In the genomic region with DNA sequence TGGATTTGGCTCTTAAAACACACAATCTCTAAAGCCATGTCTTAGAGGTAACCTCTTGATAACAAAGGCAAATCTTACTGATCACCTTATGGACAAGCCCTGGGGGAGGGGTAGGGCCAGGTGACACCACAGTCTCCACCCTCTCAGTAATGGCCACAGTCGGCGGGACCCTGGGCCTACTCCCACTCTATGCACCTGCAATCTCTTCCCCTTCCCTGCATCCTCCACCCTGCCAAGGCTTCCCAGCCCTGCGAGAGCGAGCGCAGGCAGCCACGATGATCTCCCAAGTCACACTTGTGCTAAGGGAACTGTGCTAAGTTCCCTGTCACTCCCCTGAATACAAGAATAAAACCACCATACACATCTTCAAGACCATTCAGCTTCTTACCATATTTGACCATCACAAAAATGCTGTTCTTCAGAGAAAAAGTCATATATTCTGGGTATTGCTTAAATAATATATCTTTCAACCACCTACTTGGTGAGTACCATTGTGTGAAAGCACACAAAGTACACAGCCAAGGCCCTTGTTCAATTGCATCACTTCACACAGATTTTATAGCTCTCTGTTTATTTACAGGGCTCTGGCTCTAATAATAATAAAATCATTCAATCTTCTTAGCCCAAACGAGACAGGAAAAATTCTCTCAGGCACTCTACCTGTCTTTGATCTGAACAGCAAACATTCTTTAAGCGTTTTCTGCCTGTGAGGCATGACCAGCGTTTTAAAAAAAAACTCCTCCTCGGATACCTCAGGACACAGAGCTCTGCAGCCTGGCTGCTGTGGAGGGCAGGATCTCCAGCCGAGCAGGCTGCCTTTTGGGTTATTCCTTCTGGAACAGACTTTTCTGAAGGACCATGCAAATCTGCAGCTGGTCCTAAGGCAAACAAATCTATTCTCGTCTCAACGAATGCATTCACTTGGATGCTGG, we compare ENCODE assay signal across 1 cellular context.
TF ChIP-seq lines count a peak whose summit lies in the region.

No MANE protein-coding gene starts in this region.

TF ChIP-seq in GM23338, 12 proteins besides CTCF, POLR2A, EP300 and RAD21:
- TF ChIP-seq STAT1 (IDR thresholded peaks at IDR 0.05; ENCODE audit: unreplicated experiment) = no peak
- no peak for TF ChIP-seq ETS1 (IDR thresholded peaks at IDR 0.05)
- TF ChIP-seq ZNF114 (CRISPR knock-in tag; IDR thresholded peaks at IDR 0.05) = no peak
